In the genomic region with DNA sequence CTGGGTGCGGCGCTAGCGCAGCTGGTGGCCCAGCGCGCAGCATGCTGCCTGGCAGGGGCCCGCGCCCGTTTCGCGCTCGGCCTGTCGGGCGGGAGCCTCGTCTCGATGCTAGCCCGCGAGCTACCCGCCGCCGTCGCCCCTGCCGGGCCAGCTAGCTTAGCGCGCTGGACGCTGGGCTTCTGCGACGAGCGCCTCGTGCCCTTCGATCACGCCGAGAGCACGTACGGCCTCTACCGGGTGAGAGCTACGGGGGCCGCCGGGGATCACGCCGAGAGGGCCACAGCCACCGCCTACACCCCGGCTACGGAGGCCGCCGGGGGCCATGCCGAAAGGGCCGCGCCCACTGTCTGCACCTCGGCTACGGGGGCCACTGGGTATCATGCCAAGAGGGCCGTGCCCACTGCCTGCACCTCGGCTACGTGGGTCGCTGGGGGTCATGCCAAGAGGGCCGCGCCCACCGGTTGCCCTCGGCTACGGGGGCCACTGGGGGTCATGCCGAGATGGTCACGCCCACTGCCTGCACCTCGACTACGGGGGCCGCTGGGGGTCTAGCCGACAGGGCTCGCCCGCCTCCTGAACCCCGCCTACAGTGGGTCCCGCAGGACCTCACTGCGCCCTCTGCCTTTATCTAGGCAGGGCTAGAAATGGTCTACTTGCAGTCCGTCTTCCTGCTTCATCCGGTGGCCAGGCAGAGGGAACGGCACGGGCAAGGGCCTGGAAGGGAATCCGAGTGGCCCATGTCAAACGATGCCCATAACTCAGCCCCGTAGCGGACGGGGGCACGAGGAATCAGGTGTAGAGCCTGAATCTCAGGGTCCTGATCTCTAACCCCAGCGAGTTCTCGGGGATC, we compare ENCODE assay signal across 1 cellular context.
TF ChIP-seq lines count a peak whose summit lies in the region.

No MANE protein-coding gene starts in this region.

TF ChIP-seq in HEK293, 187 proteins besides CTCF, POLR2A, EP300 and RAD21 (continued from another document and continues in another):
- TF ChIP-seq, protein P1, sequence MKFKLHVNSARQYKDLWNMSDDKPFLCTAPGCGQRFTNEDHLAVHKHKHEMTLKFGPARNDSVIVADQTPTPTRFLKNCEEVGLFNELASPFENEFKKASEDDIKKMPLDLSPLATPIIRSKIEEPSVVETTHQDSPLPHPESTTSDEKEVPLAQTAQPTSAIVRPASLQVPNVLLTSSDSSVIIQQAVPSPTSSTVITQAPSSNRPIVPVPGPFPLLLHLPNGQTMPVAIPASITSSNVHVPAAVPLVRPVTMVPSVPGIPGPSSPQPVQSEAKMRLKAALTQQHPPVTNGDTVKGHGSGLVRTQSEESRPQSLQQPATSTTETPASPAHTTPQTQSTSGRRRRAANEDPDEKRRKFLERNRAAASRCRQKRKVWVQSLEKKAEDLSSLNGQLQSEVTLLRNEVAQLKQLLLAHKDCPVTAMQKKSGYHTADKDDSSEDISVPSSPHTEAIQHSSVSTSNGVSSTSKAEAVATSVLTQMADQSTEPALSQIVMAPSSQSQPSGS (tag by site-specific recombination; IDR thresholded peaks at IDR 0.05; ENCODE audit: low read depth), result no peak
- TF ChIP-seq ZNF555 (tag by site-specific recombination; conservative IDR thresholded peaks at IDR 0.05) (no peak), ZNF121 (tag by site-specific recombination; IDR thresholded peaks at IDR 0.05) (no peak), ZNF248 (tag by site-specific recombination; IDR thresholded peaks at IDR 0.05) (no peak), KLF16 (tag by site-specific recombination; IDR thresholded peaks at IDR 0.05) (peak; percentile 97), SCRT1 (tag by site-specific recombination; IDR thresholded peaks at IDR 0.05; ENCODE audit: borderline replicate concordance) (no peak), ZNF10 (tag by site-specific recombination; IDR thresholded peaks at IDR 0.05) (no peak), ZNF626 (tag by site-specific recombination; IDR thresholded peaks at IDR 0.05) (no peak), ZNF18 (tag by site-specific recombination; IDR thresholded peaks at IDR 0.05) (no peak; the same call in 1 of the 2 replicates), MYNN (tag by site-specific recombination; IDR thresholded peaks at IDR 0.05; ENCODE audit: borderline replicate concordance) (no peak), ZNF16 (tag by site-specific recombination; IDR thresholded peaks at IDR 0.05; ENCODE audit: low read depth) (0 out of 2 replicates have a peak, but pooled peaks have one; percentile 24), OSR2 (tag by site-specific recombination; IDR thresholded peaks at IDR 0.05) (no peak), ZNF211 (tag by site-specific recombination; IDR thresholded peaks at IDR 0.05; ENCODE audit: low read depth) (no peak), EGR2 (tag by site-specific recombination; IDR thresholded peaks at IDR 0.05; ENCODE audit: low read depth) (peak; percentile 96), ZSCAN16 (tag by site-specific recombination; IDR thresholded peaks at IDR 0.05) (0 out of 2 replicates have a peak, but pooled peaks have one; percentile 49), ZNF274 (IDR thresholded peaks at IDR 0.05; ENCODE audit: low read length) (no peak), ZNF274 (tag by site-specific recombination; IDR thresholded peaks at IDR 0.05; ENCODE audit: borderline replicate concordance) (no peak), ZNF701 (tag by site-specific recombination; IDR thresholded peaks at IDR 0.05) (no peak), ZNF24 (tag by site-specific recombination; IDR thresholded peaks at IDR 0.05) (peak; percentile 60), ZNF354C (tag by site-specific recombination; IDR thresholded peaks at IDR 0.05; ENCODE audit: borderline replicate concordance, low read depth) (no peak), KLF10 (tag by site-specific recombination; IDR thresholded peaks at IDR 0.05) (peak; percentile 79; the same call in 1 of the 2 replicates), ZNF423 (tag by site-specific recombination; IDR thresholded peaks at IDR 0.05) (no peak), ZNF580 (tag by site-specific recombination; IDR thresholded peaks at IDR 0.05) (peak; percentile 31; the same call in 1 of the 2 replicates), ZNF670 (tag by site-specific recombination; IDR thresholded peaks at IDR 0.05; ENCODE audit: low read depth) (no peak), ZNF292 (tag by site-specific recombination; IDR thresholded peaks at IDR 0.05; ENCODE audit: borderline replicate concordance, low read depth) (no peak), ZNF132 (tag by site-specific recombination; IDR thresholded peaks at IDR 0.05; ENCODE audit: borderline replicate concordance) (no peak), ZNF600 (tag by site-specific recombination; IDR thresholded peaks at IDR 0.05) (no peak; the same call in 1 of the 2 replicates), ZBTB21 (tag by site-specific recombination; IDR thresholded peaks at IDR 0.05) (no peak; the same call in 1 of the 2 replicates), ZNF19 (tag by site-specific recombination; IDR thresholded peaks at IDR 0.05; ENCODE audit: low read depth) (no peak), BCL6B (tag by site-specific recombination; IDR thresholded peaks at IDR 0.05) (no peak), YY2 (tag by site-specific recombination; IDR thresholded peaks at IDR 0.05) (peak; percentile 79; the same call in 1 of the 2 replicates), ZNF621 (tag by site-specific recombination; IDR thresholded peaks at IDR 0.05) (no peak), ZNF837 (tag by site-specific recombination; IDR thresholded peaks at IDR 0.05) (no peak), ZNF514 (tag by site-specific recombination; IDR thresholded peaks at IDR 0.05) (no peak), ZNF221 (tag by site-specific recombination; IDR thresholded peaks at IDR 0.05; ENCODE audit: borderline replicate concordance) (no peak), HOXC10 (CRISPR knock-in tag; IDR thresholded peaks at IDR 0.05) (peak; percentile 5; the same call in 1 of the 2 replicates), ZNF510 (tag by site-specific recombination; IDR thresholded peaks at IDR 0.05; ENCODE audit: insufficient replicate concordance) (no peak), ZNF366 (tag by site-specific recombination; conservative IDR thresholded peaks at IDR 0.05) (no peak), ZNF610 (tag by site-specific recombination; IDR thresholded peaks at IDR 0.05; ENCODE audit: borderline replicate concordance) (no peak), MEIS1 (CRISPR knock-in tag; IDR thresholded peaks at IDR 0.05; ENCODE audit: borderline replicate concordance) (no peak), ZNF146 (tag by site-specific recombination; IDR thresholded peaks at IDR 0.05) (0 out of 2 replicates have a peak, but pooled peaks have one; percentile 18), TRIM28 (IDR thresholded peaks at IDR 0.05; ENCODE audit: borderline replicate concordance, low read length) (no peak), ZBTB6 (tag by site-specific recombination; IDR thresholded peaks at IDR 0.05) (no peak), KLF8 (tag by site-specific recombination; IDR thresholded peaks at IDR 0.05) (peak; percentile 79), ZNF664 (tag by site-specific recombination; IDR thresholded peaks at IDR 0.05) (no peak)
- TF ChIP-seq, protein P2, sequence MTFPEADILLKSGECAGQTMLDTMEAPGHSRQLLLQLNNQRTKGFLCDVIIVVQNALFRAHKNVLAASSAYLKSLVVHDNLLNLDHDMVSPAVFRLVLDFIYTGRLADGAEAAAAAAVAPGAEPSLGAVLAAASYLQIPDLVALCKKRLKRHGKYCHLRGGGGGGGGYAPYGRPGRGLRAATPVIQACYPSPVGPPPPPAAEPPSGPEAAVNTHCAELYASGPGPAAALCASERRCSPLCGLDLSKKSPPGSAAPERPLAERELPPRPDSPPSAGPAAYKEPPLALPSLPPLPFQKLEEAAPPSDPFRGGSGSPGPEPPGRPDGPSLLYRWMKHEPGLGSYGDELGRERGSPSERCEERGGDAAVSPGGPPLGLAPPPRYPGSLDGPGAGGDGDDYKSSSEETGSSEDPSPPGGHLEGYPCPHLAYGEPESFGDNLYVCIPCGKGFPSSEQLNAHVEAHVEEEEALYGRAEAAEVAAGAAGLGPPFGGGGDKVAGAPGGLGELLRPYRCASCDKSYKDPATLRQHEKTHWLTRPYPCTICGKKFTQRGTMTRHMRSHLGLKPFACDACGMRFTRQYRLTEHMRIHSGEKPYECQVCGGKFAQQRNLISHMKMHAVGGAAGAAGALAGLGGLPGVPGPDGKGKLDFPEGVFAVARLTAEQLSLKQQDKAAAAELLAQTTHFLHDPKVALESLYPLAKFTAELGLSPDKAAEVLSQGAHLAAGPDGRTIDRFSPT (tag by site-specific recombination; IDR thresholded peaks at IDR 0.05), result peak; percentile 99
- TF ChIP-seq, protein P3, sequence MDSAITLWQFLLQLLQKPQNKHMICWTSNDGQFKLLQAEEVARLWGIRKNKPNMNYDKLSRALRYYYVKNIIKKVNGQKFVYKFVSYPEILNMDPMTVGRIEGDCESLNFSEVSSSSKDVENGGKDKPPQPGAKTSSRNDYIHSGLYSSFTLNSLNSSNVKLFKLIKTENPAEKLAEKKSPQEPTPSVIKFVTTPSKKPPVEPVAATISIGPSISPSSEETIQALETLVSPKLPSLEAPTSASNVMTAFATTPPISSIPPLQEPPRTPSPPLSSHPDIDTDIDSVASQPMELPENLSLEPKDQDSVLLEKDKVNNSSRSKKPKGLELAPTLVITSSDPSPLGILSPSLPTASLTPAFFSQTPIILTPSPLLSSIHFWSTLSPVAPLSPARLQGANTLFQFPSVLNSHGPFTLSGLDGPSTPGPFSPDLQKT (IDR thresholded peaks at IDR 0.05; ENCODE audit: borderline replicate concordance, low read depth, low read length), result no peak
- TF ChIP-seq, protein P4, sequence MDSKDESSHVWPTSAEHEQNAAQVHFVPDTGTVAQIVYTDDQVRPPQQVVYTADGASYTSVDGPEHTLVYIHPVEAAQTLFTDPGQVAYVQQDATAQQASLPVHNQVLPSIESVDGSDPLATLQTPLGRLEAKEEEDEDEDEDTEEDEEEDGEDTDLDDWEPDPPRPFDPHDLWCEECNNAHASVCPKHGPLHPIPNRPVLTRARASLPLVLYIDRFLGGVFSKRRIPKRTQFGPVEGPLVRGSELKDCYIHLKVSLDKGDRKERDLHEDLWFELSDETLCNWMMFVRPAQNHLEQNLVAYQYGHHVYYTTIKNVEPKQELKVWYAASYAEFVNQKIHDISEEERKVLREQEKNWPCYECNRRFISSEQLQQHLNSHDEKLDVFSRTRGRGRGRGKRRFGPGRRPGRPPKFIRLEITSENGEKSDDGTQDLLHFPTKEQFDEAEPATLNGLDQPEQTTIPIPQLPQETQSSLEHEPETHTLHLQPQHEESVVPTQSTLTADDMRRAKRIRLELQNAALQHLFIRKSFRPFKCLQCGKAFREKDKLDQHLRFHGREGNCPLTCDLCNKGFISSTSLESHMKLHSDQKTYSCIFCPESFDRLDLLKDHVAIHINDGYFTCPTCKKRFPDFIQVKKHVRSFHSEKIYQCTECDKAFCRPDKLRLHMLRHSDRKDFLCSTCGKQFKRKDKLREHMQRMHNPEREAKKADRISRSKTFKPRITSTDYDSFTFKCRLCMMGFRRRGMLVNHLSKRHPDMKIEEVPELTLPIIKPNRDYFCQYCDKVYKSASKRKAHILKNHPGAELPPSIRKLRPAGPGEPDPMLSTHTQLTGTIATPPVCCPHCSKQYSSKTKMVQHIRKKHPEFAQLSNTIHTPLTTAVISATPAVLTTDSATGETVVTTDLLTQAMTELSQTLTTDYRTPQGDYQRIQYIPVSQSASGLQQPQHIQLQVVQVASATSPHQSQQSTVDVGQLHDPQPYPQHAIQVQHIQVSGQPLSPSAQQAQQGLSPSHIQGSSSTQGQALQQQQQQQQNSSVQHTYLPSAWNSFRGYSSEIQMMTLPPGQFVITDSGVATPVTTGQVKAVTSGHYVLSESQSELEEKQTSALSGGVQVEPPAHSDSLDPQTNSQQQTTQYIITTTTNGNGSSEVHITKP (tag by site-specific recombination; IDR thresholded peaks at IDR 0.05), result peak; percentile 35; the same call in 1 of the 2 replicates
- TF ChIP-seq, protein P5, sequence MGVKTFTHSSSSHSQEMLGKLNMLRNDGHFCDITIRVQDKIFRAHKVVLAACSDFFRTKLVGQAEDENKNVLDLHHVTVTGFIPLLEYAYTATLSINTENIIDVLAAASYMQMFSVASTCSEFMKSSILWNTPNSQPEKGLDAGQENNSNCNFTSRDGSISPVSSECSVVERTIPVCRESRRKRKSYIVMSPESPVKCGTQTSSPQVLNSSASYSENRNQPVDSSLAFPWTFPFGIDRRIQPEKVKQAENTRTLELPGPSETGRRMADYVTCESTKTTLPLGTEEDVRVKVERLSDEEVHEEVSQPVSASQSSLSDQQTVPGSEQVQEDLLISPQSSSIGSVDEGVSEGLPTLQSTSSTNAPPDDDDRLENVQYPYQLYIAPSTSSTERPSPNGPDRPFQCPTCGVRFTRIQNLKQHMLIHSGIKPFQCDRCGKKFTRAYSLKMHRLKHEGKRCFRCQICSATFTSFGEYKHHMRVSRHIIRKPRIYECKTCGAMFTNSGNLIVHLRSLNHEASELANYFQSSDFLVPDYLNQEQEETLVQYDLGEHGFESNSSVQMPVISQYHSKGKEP (tag by site-specific recombination; IDR thresholded peaks at IDR 0.05), result no peak
